In the genomic region with DNA sequence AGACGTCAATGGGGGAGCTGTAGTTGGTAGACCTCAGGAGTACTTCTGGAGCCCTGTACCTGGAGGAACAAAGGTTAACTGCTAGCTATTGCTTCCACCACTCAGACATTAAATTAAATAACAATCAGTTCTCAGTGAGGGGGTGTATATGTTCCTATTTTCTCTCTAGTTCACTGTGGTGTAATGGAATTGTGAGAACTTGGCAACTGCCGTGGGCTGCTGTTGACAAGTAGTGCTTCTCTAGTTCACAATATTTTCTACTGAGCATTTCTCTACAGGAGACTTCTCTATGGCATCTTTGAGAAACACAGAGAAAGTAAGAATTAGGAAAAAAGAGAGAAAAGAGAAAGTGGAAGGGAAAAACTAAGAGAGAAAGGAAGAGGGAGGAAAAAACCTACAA, we compare ENCODE assay signal across 28 cellular contexts.
"Had no signal": no experiment of that assay in that cellular context is flagged by ENCODE, and none has a peak within 500 bp of the region (broad histone marks: within the 10 kb centered on the region; RNA-seq: fewer than 3 reads in every experiment).

No MANE protein-coding gene starts in this region.

- H3K4me3 Mint-ChIP-seq: stimulated activated effector memory CD8-positive, alpha-beta T cell treated with anti-CD3 and anti-CD28 coated beads, Interleukin-12 subunit alpha, Interleukin-12 subunit beta, amount 100 ng/mL, for 72 hours; stimulated activated memory B cell treated with anti-CD40 and anti-IgM and Interleukin-4, amounts not matched to agents 10 μg/mL and 1 μg/mL and 100 μg/mL, for 72 hours; stimulated activated naive B cell treated with anti-CD40 and anti-IgM and Interleukin-4, amounts not matched to agents 10 μg/mL and 1 μg/mL and 100 μg/mL, for 72 hours; stimulated activated naive CD8-positive, alpha-beta T cell treated with anti-CD3 and anti-CD28 coated beads, Interleukin-15, amount 100 ng/mL, for 72 hours; stimulated activated naive CD8-positive, alpha-beta T cell treated with anti-CD3 and anti-CD28 coated beads, Interleukin-15, Interleukin-2, amounts not matched to agents 100 ng/mL and 50 ng/mL, for 24 hours; type B pancreatic cell had no signal

- H3K27ac ChIP-seq: stomach, suprapubic skin, testis, thoracic aorta, thyroid gland, tibial artery, tibial nerve, transverse colon, upper lobe of left lung, upper lobe of right lung, uterus, vagina had no signal

- H3K4me1 ChIP-seq: suprapubic skin, testis, thyroid gland, uterus, vagina had no signal

- H3K36me3 ChIP-seq: uterus had no signal

- H3K27me3 Mint-ChIP-seq: stimulated activated memory B cell treated with anti-CD40 and anti-IgM and Interleukin-4, amounts not matched to agents 10 μg/mL and 1 μg/mL and 100 μg/mL, for 72 hours; stimulated activated naive B cell treated with anti-CD40 and anti-IgM and Interleukin-4, amounts not matched to agents 10 μg/mL and 1 μg/mL and 100 μg/mL, for 72 hours; stimulated activated naive CD8-positive, alpha-beta T cell treated with anti-CD3 and anti-CD28 coated beads, Interleukin-15, amount 100 ng/mL, for 72 hours; stimulated activated naive CD8-positive, alpha-beta T cell treated with anti-CD3 and anti-CD28 coated beads, Interleukin-15, Interleukin-2, amounts not matched to agents 100 ng/mL and 50 ng/mL, for 24 hours; type B pancreatic cell had no signal

- H3K4me1 Mint-ChIP-seq: stimulated activated effector memory CD8-positive, alpha-beta T cell treated with anti-CD3 and anti-CD28 coated beads, Interleukin-12 subunit alpha, Interleukin-12 subunit beta, amount 100 ng/mL, for 72 hours; stimulated activated memory B cell treated with anti-CD40 and anti-IgM and Interleukin-4, amounts not matched to agents 10 μg/mL and 1 μg/mL and 100 μg/mL, for 72 hours; stimulated activated naive CD8-positive, alpha-beta T cell treated with anti-CD3 and anti-CD28 coated beads, Interleukin-15, amount 100 ng/mL, for 72 hours had no signal

- H3K27me3 ChIP-seq: stomach, suprapubic skin, testis, thyroid gland, tibial artery, tibial nerve, transverse colon, upper lobe of left lung, upper lobe of right lung, uterus, vagina had no signal

- DNase-seq: stimulated activated CD4-positive, alpha-beta T cell treated with anti-CD3 and anti-CD28 coated beads, Interleukin-2, amount 100 ng/mL, for 48 hours; stimulated activated CD4-positive, alpha-beta T cell treated with anti-CD3 and anti-CD28 coated beads, Interleukin-4, amount 100 ng/mL, for 1 hour; stimulated activated CD4-positive, alpha-beta T cell treated with anti-CD3 and anti-CD28 coated beads, Interleukin-4, amount 100 ng/mL, for 24 hours; stimulated activated CD4-positive, alpha-beta T cell treated with anti-CD3 and anti-CD28 coated beads, Interleukin-4, amount 100 ng/mL, for 4 hours; stimulated activated CD8-positive, alpha-beta memory T cell treated with anti-CD3 and anti-CD28 coated beads, Interleukin-4, amount 100 ng/mL, for 48 hours; stimulated activated naive B cell treated with anti-CD40 and anti-IgM and Interleukin-4, amounts not matched to agents 10 μg/mL and 1 μg/mL and 100 μg/mL, for 72 hours; stimulated activated naive CD4-positive, alpha-beta T cell; stimulated activated naive CD4-positive, alpha-beta T cell treated with Interleukin-2 at 50 U/mL for 16 hours; stimulated activated naive CD8-positive, alpha-beta T cell treated with anti-CD3 and anti-CD28 coated beads, Interleukin-15, amount 100 ng/mL, for 72 hours; stimulated activated naive CD8-positive, alpha-beta T cell treated with anti-CD3 and anti-CD28 coated beads, Interleukin-15, Interleukin-2, amounts not matched to agents 100 U/mL and 50 U/mL, for 24 hours; stomach; substantia nigra; testis; thyroid gland; tibial artery; transverse colon; trophoblast cell; upper lobe of left lung; upper lobe of right lung; uterus had no signal

- H3K4me3 ChIP-seq: stomach, suprapubic skin, testis, thoracic aorta, thyroid gland, tibial artery, tibial nerve, transverse colon, upper lobe of left lung, upper lobe of right lung, uterus, vagina had no signal

- H3K27ac Mint-ChIP-seq: stimulated activated effector memory CD8-positive, alpha-beta T cell treated with anti-CD3 and anti-CD28 coated beads, Interleukin-12 subunit alpha, Interleukin-12 subunit beta, amount 100 ng/mL, for 72 hours; stimulated activated memory B cell treated with anti-CD40 and anti-IgM and Interleukin-4, amounts not matched to agents 10 μg/mL and 1 μg/mL and 100 μg/mL, for 72 hours; stimulated activated naive B cell treated with anti-CD40 and anti-IgM and Interleukin-4, amounts not matched to agents 10 μg/mL and 1 μg/mL and 100 μg/mL, for 72 hours; stimulated activated naive CD8-positive, alpha-beta T cell treated with anti-CD3 and anti-CD28 coated beads, Interleukin-15, amount 100 ng/mL, for 72 hours; stimulated activated naive CD8-positive, alpha-beta T cell treated with anti-CD3 and anti-CD28 coated beads, Interleukin-15, Interleukin-2, amounts not matched to agents 100 ng/mL and 50 ng/mL, for 24 hours; type B pancreatic cell had no signal

- H3K9me3 Mint-ChIP-seq: stimulated activated effector memory CD8-positive, alpha-beta T cell treated with anti-CD3 and anti-CD28 coated beads, Interleukin-12 subunit alpha, Interleukin-12 subunit beta, amount 100 ng/mL, for 72 hours; stimulated activated memory B cell treated with anti-CD40 and anti-IgM and Interleukin-4, amounts not matched to agents 10 μg/mL and 1 μg/mL and 100 μg/mL, for 72 hours; stimulated activated naive B cell treated with anti-CD40 and anti-IgM and Interleukin-4, amounts not matched to agents 10 μg/mL and 1 μg/mL and 100 μg/mL, for 72 hours; stimulated activated naive CD8-positive, alpha-beta T cell treated with anti-CD3 and anti-CD28 coated beads, Interleukin-15, amount 100 ng/mL, for 72 hours; stimulated activated naive CD8-positive, alpha-beta T cell treated with anti-CD3 and anti-CD28 coated beads, Interleukin-15, Interleukin-2, amounts not matched to agents 100 ng/mL and 50 ng/mL, for 24 hours; type B pancreatic cell had no signal

- H3K9me3 ChIP-seq: stomach, suprapubic skin, testis, thoracic aorta, thyroid gland, tibial artery, tibial nerve, transverse colon, upper lobe of left lung, upper lobe of right lung, uterus, vagina had no signal
